Comparison of ENCODE assay signal across 8 cellular contexts in genomic region chr9:128103589-128103962, GRCh38. TPM values are rescaled to one million over a fixed set of nuclear protein-coding genes. Genes with fewer than 3 reads are reported as not detected.
DNase-seq lines count a peak whose midpoint lies in the region; ATAC-seq and TF ChIP-seq lines count a peak whose summit lies in the region.

No MANE protein-coding gene starts in this region.

- peaks cover 6% of the 10 kb centered on the region for H3K4me1 ChIP-seq in foreskin keratinocyte
- H3K4me1 ChIP-seq in stomach = peaks cover 49 to 94% (median 80%) of the 10 kb centered on the region in 4 donors

- DNase-seq in activated CD8-positive, alpha-beta memory T cell treated with anti-CD3 and anti-CD28 coated beads, Interleukin-2, amount 50 U/mL, for 4 hours = peak; percentile 41
- DNase-seq in activated CD8-positive, alpha-beta memory T cell treated with anti-CD3 and anti-CD28 coated beads for 24 hours = no peak
- DNase-seq in activated CD4-positive, alpha-beta T cell treated with anti-CD3 and anti-CD28 coated beads, Interleukin-2, amount 50 U/mL, for 4 hours = peak; percentile 33 to 39
- DNase-seq in foreskin keratinocyte (no peak), stomach (no peak), LoVo (ENCODE audit: low spot score) (no peak), ACHN (no peak)

- peak overlapping the region in 1 of 4 donors; percentile 1 for H3K4me3 ChIP-seq in stomach

- no peaks in the 10 kb centered on the region for H3K27me3 ChIP-seq in foreskin keratinocyte
- no peaks in the 10 kb centered on the region for H3K27me3 ChIP-seq in stomach

- no peak overlapping the region for H3K27ac ChIP-seq in foreskin keratinocyte
- peak overlapping the region; percentile 69 to 97 (median 93) for H3K27ac ChIP-seq in stomach

- TF ChIP-seq POLR2A in stomach (IDR thresholded peaks at IDR 0.05) = no peak

- WGBS in stomach, 5 donors = 43 to 72% (median 51%) methylated on average over 8 of the region's 8 CpGs

- intact Hi-C loops in stomach (cut with DNase I; ENCODE audit: low total_unique reads) = no loop called here

- in situ Hi-C loops in ACHN (cut with HindIII; ENCODE audit: low pct_ligation_motif_present, low pct_unique_long_range_greater_than_20kb, low sequenced_read_pairs) = no loop called here

- peak; percentile 43 for TF ChIP-seq CTCF in foreskin keratinocyte (conservative IDR thresholded peaks at IDR 0.05)
- TF ChIP-seq CTCF in stomach (IDR thresholded peaks at IDR 0.05) = peak in 1 of 7 experiments; percentile 20

- no peaks in the 10 kb centered on the region for H3K9me3 ChIP-seq in stomach

- no peak for ATAC-seq in foreskin keratinocyte
- ATAC-seq in GM18873 (IDR thresholded peaks at IDR 0.05; ENCODE audit: low FRiP score, unreplicated experiment) = no peak

- TF ChIP-seq EP300 in stomach (IDR thresholded peaks at IDR 0.05) = no peak

- peaks cover 72 to 79% (median 77%) of the 10 kb centered on the region in 4 donors for H3K36me3 ChIP-seq in stomach

RNA-seq across cellular contexts. Expression of gene PTGES2, which starts 24.0 kb away (rescaled TPM):
- total RNA-seq in foreskin keratinocyte (67.6 and 75.4 TPM in 2 replicates), stomach (100 to 1,000 TPM in 3 of 5 donors, 10 to 100 TPM in 2; 47.2 to 570 (median 125) TPM)
- polyA plus RNA-seq in foreskin keratinocyte (85.0 and 86.8 TPM in 2 replicates), stomach (10 to 100 TPM; 50.1 to 69.9 (median 58.3) TPM)

RNA-seq across cellular contexts. Expression of gene SLC25A25, which starts 35.5 kb away (rescaled TPM):
- 8.0 and 8.7 TPM in 2 replicates for total RNA-seq in foreskin keratinocyte
- 3.8 and 4.8 TPM in 2 replicates for polyA plus RNA-seq in foreskin keratinocyte
- 10 to 100 TPM; 12.3 to 37.1 (median 32.6) TPM for total RNA-seq in stomach
- polyA plus RNA-seq in stomach = 1 to 10 TPM; 7.9 to 9.2 (median 8.1) TPM

RNA-seq across cellular contexts. Expression of gene NAIF1, which starts 36.5 kb away (rescaled TPM):
- total RNA-seq in foreskin keratinocyte (8.0 and 9.5 TPM in 2 replicates), stomach (10 to 100 TPM in 2 of 5 donors, 1 to 10 TPM in 3; 1.8 to 40.3 (median 6.7) TPM)
- polyA plus RNA-seq in foreskin keratinocyte (7.8 and 8.9 TPM in 2 replicates), stomach (10 to 100 TPM in 1 of 3 donors, 1 to 10 TPM in 2; 7.0 to 10.3 (median 8.7) TPM)

RNA-seq across cellular contexts. Expression of gene LCN2, which starts 45.7 kb away (rescaled TPM):
- total RNA-seq in foreskin keratinocyte (0.63 and 2.6 TPM in 2 replicates), stomach (100 to 1,000 TPM in 3 of 5 donors, 10 to 100 TPM in 1, not detected in 1; 10.8 to 756 (median 444) TPM)
- polyA plus RNA-seq in foreskin keratinocyte (0.48 and 4.0 TPM in 2 replicates), stomach (100 to 1,000 TPM in 2 of 3 donors, 10 to 100 TPM in 1; 33.1 to 922 (median 369) TPM)

RNA-seq across cellular contexts. Expression of gene BBLN, which starts 56.5 kb away (rescaled TPM):
- total RNA-seq in foreskin keratinocyte = 37.4 and 55.6 TPM in 2 replicates
- 52.7 and 83.9 TPM in 2 replicates for polyA plus RNA-seq in foreskin keratinocyte
- total RNA-seq in stomach = 100 to 1,000 TPM in 2 of 5 donors, 10 to 100 TPM in 2, not detected in 1; 17.8 to 193 (median 113) TPM
- polyA plus RNA-seq in stomach = 100 to 1,000 TPM; 108 to 161 (median 147) TPM

Comparison
In these comparisons a context has a peak if more than half of its experiments do, and no peak if none do; other contexts are left out.
1. DNase-seq: peak in activated CD8-positive, alpha-beta memory T cell treated with anti-CD3 and anti-CD28 coated beads, Interleukin-2, amount 50 U/mL, for 4 hours (single experiment) and activated CD4-positive, alpha-beta T cell treated with anti-CD3 and anti-CD28 coated beads, Interleukin-2, amount 50 U/mL, for 4 hours (2 of 2); none in activated CD8-positive, alpha-beta memory T cell treated with anti-CD3 and anti-CD28 coated beads for 24 hours (single experiment), foreskin keratinocyte (0 of 2), stomach (single experiment), LoVo (single experiment) and ACHN (single experiment).